Comparison of ENCODE assay signal across 9 cellular contexts in genomic region chr15:92665100-92665555, GRCh38. TPM values are rescaled to one million over a fixed set of nuclear protein-coding genes. Genes with fewer than 3 reads are reported as not detected.
DNase-seq lines count a peak whose midpoint lies in the region; ATAC-seq and TF ChIP-seq lines count a peak whose summit lies in the region.
"Had no signal": no experiment of that assay in that cellular context is flagged by ENCODE, and none has a peak within 500 bp of the region (broad histone marks: within the 10 kb centered on the region; RNA-seq: fewer than 3 reads in every experiment).

No MANE protein-coding gene starts in this region.

- H3K36me3 ChIP-seq in SK-N-MC (ENCODE audit: insufficient read depth, low read length) = no peaks in the 10 kb centered on the region
- no peaks in the 10 kb centered on the region for H3K36me3 ChIP-seq in Karpas-422 (ENCODE audit: insufficient read depth, low read length)

- H3K9me3 ChIP-seq in SK-N-MC (ENCODE audit: low read depth, low read length) (no peaks in the 10 kb centered on the region), Karpas-422 (ENCODE audit: low read length) (no peaks in the 10 kb centered on the region)

- peak overlapping the region; percentile 59 for H3K4me3 ChIP-seq in SK-N-MC
- H3K4me3 ChIP-seq in Karpas-422 (ENCODE audit: low read length) = no peak overlapping the region

- ATAC-seq in GM18511 (IDR thresholded peaks at IDR 0.05; ENCODE audit: unreplicated experiment) = peak; percentile 38
- peak; percentile 73 for ATAC-seq in Right ventricle myocardium superior (ENCODE audit: poor library complexity)

- H4K20me1 ChIP-seq in Karpas-422 (ENCODE audit: insufficient read depth, low read depth, low read length) = no peaks in the 10 kb centered on the region

- DNase-seq in SK-N-MC (ENCODE audit: low read depth, low spot score) = peak; percentile 60
- no peak for DNase-seq in Right ventricle myocardium superior
- peak; percentile 38 for DNase-seq in renal cortical epithelial cell (ENCODE audit: low read depth)
- DNase-seq in Karpas-422 = no peak
- no peak for DNase-seq in GM20000 (ENCODE audit: low spot score)
- DNase-seq in effector CD8-positive, alpha-beta T cell (lab: John Stamatoyannopoulos, UW) = no peak
- DNase-seq in NCI-H2107 treated with DMSO at 0.1 percent for 48 hours (lab: John Stamatoyannopoulos, UW; ENCODE audit: unreplicated experiment) = no peak
- DNase-seq: small intestine had no signal

- no peak for TF ChIP-seq CTCF in GM20000 (IDR thresholded peaks at IDR 0.05; ENCODE audit: extremely low read depth, missing control alignments)

- intact Hi-C loops in Right ventricle myocardium superior (cut with DNase I) = no loop called here

- H3K79me2 ChIP-seq in Karpas-422 (ENCODE audit: low read length) = no peaks in the 10 kb centered on the region

- no peak overlapping the region for H3K4me2 ChIP-seq in Karpas-422 (ENCODE audit: low read depth, low read length, poor library complexity, severe bottlenecking)

- H3K9ac ChIP-seq in SK-N-MC (ENCODE audit: insufficient read length) (peak overlapping the region; percentile 32), Karpas-422 (ENCODE audit: low read length) (no peak overlapping the region)

- no peaks in the 10 kb centered on the region for H3K4me1 ChIP-seq in Karpas-422 (ENCODE audit: low read length)

- H3K27me3 ChIP-seq in Karpas-422 (ENCODE audit: low read length) = no peaks in the 10 kb centered on the region

- peak overlapping the region; percentile 77 for H3K27ac ChIP-seq in SK-N-MC
- H3K27ac ChIP-seq in Karpas-422 (ENCODE audit: low read length) = no peak overlapping the region

- no peaks in the 10 kb centered on the region for H3K9me2 ChIP-seq in Karpas-422 (replicated peaks; ENCODE audit: insufficient read depth, low read length)

- H2AFZ ChIP-seq in Karpas-422 (ENCODE audit: low read length) = no peak overlapping the region

RNA-seq across cellular contexts. Expression of gene FAM174B, which starts 9.6 kb away (rescaled TPM):
- total RNA-seq in Right ventricle myocardium superior (11.9 TPM), renal cortical epithelial cell (8.7 and 11.9 TPM in 2 replicates)
- total RNA-seq in Karpas-422 (2014; rRNA removed; shearing (Covaris generic); ENCODE audit: low replicate concordance) = 0.04 TPM in 1 of 2 replicates, not detected in the other

Comparison
In these comparisons a context has a peak if more than half of its experiments do, and no peak if none do; other contexts are left out.
1. DNase-seq: peak in SK-N-MC (single experiment) and renal cortical epithelial cell (single experiment); none in Right ventricle myocardium superior (single experiment), Karpas-422 (single experiment), GM20000 (single experiment), effector CD8-positive, alpha-beta T cell (single experiment) and NCI-H2107 treated with DMSO at 0.1 percent for 48 hours (single experiment).